In genomic region chr11:70270104-70270876, GRCh38 we compare ENCODE assay signal across 8 cellular contexts. TPM values are rescaled to one million over a fixed set of nuclear protein-coding genes. Genes with fewer than 3 reads are reported as not detected.
A peak's percentile ranks its signal among the peaks of the same experiment; 100 is the strongest.
DNase-seq lines count a peak whose midpoint lies in the region; ATAC-seq and TF ChIP-seq lines count a peak whose summit lies in the region.

PPFIA1 (plus strand) TSS chr11:70270690; CDS start chr11:70272173, 1,483 bp downstream.

- peaks cover 27 to 39% (median 36%) of the 10 kb centered on the region in 3 donors for H3K27me3 Mint-ChIP-seq in CD14-positive monocyte (ENCODE audit: low read depth in 3 of 3)
- peaks cover 36% of the 10 kb centered on the region for H3K27me3 Mint-ChIP-seq in dendritic cell treated with granulocyte-macrophage colony-stimulating factor and Interleukin-4, amounts not matched to agents 40 ng/mL and 50 ng/mL, for 4 days

- no peaks in the 10 kb centered on the region for H3K9me3 Mint-ChIP-seq in CD14-positive monocyte
- H3K9me3 Mint-ChIP-seq in dendritic cell treated with granulocyte-macrophage colony-stimulating factor and Interleukin-4, amounts not matched to agents 40 ng/mL and 50 ng/mL, for 4 days = no peaks in the 10 kb centered on the region

- TF ChIP-seq CTCF in CD14-positive monocyte (IDR thresholded peaks at IDR 0.05) = no peak
- no peak for TF ChIP-seq CTCF in left lung (IDR thresholded peaks at IDR 0.05)

- peak within 1 kb of the TSS; percentile 69 to 79 for H3K4me3 ChIP-seq in left lung

- H3K4me3 Mint-ChIP-seq in CD14-positive monocyte = peak within 1 kb of the TSS; percentile 92 to 95
- H3K4me3 Mint-ChIP-seq in dendritic cell treated with granulocyte-macrophage colony-stimulating factor and Interleukin-4, amounts not matched to agents 40 ng/mL and 50 ng/mL, for 4 days = peak within 1 kb of the TSS; percentile 91

- DNase-seq in CD14-positive monocyte (ENCODE audit: low spot score) (peak; percentile 91), NCI-H69 (lab: John Stamatoyannopoulos, UW) (peak; percentile 99), left lung (peak; percentile 95 to 98)
- DNase-seq in activated CD4-positive, alpha-beta T cell treated with anti-CD3 and anti-CD28 coated beads, Interleukin-2, amount 50 U/mL, for 1 hour = peak; percentile 96
- peak; percentile 95 for DNase-seq in stimulated activated CD4-positive, alpha-beta T cell treated with anti-CD3 and anti-CD28 coated beads, Interleukin-2, amount 100 ng/mL, for 4 hours (ENCODE audit: low read depth)

- peaks cover 7 to 42% of the 10 kb centered on the region in 2 donors for H3K4me1 ChIP-seq in left lung

- H3K9me3 ChIP-seq in left lung = no peaks in the 10 kb centered on the region

- H3K36me3 Mint-ChIP-seq in CD14-positive monocyte = peaks cover 27 to 29% of the 10 kb centered on the region in 2 donors
- H3K36me3 Mint-ChIP-seq in dendritic cell treated with granulocyte-macrophage colony-stimulating factor and Interleukin-4, amounts not matched to agents 40 ng/mL and 50 ng/mL, for 4 days (ENCODE audit: low read depth) = peaks cover 40% of the 10 kb centered on the region

- H3K27me3 ChIP-seq in left lung = peaks cover 0 to 35% of the 10 kb centered on the region in 2 donors

- H3K4me1 Mint-ChIP-seq in CD14-positive monocyte = peaks cover 24% of the 10 kb centered on the region
- peaks cover 36% of the 10 kb centered on the region for H3K4me1 Mint-ChIP-seq in dendritic cell treated with granulocyte-macrophage colony-stimulating factor and Interleukin-4, amounts not matched to agents 40 ng/mL and 50 ng/mL, for 4 days (ENCODE audit: low read depth)

- ATAC-seq in GM19372 (IDR thresholded peaks at IDR 0.05; ENCODE audit: low read depth, unreplicated experiment) (peak; percentile 92), HG03521 (IDR thresholded peaks at IDR 0.05; ENCODE audit: unreplicated experiment) (peak; percentile 95), left lung (peak; percentile 98)

- intact Hi-C loops in CD14-positive monocyte (cut with micrococcal nuclease) = loop anchor here (2.0 to 5.0 kb wide), 5 partner anchors 42 to 68 kb away; partner anchors contain the start of gene FADD (in 2 of the 2)
- intact Hi-C loops in dendritic cell treated with granulocyte-macrophage colony-stimulating factor and Interleukin-4, amounts not matched to agents 40 ng/mL and 50 ng/mL, for 4 days (cut with micrococcal nuclease) = loop anchor here (5.0 kb wide), 3 partner anchors 57 to 127 kb away; partner anchors contain the start of genes CTTN and FADD
- intact Hi-C loops in left lung (cut with DNase I) = loop anchor here in 1 of 2 donors (10.0 kb wide), 1 partner anchor 125 kb away; the partner anchor contains the start of gene CTTN

- H3K36me3 ChIP-seq in left lung = peaks cover 0 to 31% of the 10 kb centered on the region in 2 donors

- peak within 1 kb of the TSS; percentile 64 to 94 (median 85) for H3K27ac Mint-ChIP-seq in CD14-positive monocyte
- peak within 1 kb of the TSS; percentile 82 for H3K27ac Mint-ChIP-seq in dendritic cell treated with granulocyte-macrophage colony-stimulating factor and Interleukin-4, amounts not matched to agents 40 ng/mL and 50 ng/mL, for 4 days

- H3K27ac ChIP-seq in left lung = peak within 1 kb of the TSS; percentile 74 to 87

RNA-seq across cellular contexts. Expression of gene PPFIA1, which starts in this region (rescaled TPM):
- 10 to 100 TPM in 1 of 2 donors, 1 to 10 TPM in 1; 7.5 to 15.5 TPM for polyA plus RNA-seq in CD14-positive monocyte
- 10 to 100 TPM; 52.8 to 66.0 TPM for total RNA-seq in left lung

Comparison
In these comparisons a context has a peak if more than half of its experiments do, and no peak if none do; other contexts are left out.
1. Peak in every context shown above with its lines: DNase-seq, ATAC-seq, H3K4me3 ChIP-seq and H3K27ac ChIP-seq.